Comparison of ENCODE assay signal across 10 cellular contexts in the genomic region with DNA sequence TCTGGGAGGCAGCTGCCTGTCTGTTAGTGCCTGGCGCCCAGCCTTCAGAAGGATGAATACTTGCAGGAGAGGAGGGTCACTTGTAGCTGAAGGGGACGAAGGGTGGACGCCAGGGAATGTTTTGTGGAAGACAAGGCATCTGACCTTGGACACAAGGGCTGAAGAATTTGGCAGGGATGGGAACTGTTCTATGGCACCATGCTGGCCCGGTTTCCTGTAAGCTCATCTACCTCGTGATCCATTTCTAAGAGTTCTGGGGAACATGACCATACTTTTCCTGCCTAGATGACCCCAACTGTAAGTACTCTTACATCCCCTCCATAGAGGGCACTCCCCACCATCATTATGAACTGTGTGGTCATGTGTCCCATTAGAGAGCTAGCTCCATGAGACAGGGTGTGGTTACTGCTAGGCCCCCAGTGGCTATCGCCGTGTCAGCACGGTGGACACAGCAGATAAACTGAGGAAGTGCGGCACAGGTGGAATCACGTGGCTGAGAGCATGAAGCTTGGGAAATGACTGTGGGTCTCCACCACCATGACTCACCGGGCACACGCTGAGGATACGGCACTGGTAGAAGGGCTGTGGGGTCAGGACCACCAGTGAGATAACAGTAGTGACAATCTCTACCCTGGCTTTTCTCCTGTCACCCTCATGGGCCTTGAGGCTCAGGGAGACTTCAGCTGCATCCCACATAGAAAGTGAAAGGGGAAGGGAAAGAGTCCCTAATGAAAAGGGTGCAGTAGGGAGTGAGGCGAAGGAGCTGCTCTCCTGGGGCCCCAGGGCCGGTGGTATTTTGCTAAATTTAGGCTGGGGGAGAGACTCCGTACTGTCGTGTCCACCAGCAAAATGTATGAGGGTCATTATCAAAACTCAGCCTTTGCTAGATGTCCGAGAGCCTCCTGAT.
DNase-seq lines count a peak whose midpoint lies in the region; ATAC-seq and TF ChIP-seq lines count a peak whose summit lies in the region.
"Had no signal": no experiment of that assay in that cellular context is flagged by ENCODE, and none has a peak within 500 bp of the region (broad histone marks: within the 10 kb centered on the region; RNA-seq: fewer than 3 reads in every experiment).

No MANE protein-coding gene starts in this region.

- H3K4me1 ChIP-seq in urinary bladder (ENCODE audit: insufficient read depth): no peaks in the 10 kb centered on the region

- H3K27ac Mint-ChIP-seq in activated T-cell treated with anti-CD3 and anti-CD28 coated beads, Interleukin-2, amount 50 U/mL, for 24 hours: peak overlapping the region; percentile 56

- peaks cover 24% of the 10 kb centered on the region for H3K4me1 Mint-ChIP-seq in activated T-cell treated with anti-CD3 and anti-CD28 coated beads, Interleukin-2, amount 50 U/mL, for 24 hours (ENCODE audit: low read depth)

- H3K27ac ChIP-seq in urinary bladder (ENCODE audit: low read depth): peak overlapping the region; percentile 30
- H3K27ac ChIP-seq: C4-2B, SK-N-MC had no signal

- 85% methylated on average over 18 of the region's 18 CpGs for WGBS in urinary bladder

- no peaks in the 10 kb centered on the region for H3K9me3 Mint-ChIP-seq in activated T-cell treated with anti-CD3 and anti-CD28 coated beads, Interleukin-2, amount 50 U/mL, for 24 hours

- H3K36me3 Mint-ChIP-seq in activated T-cell treated with anti-CD3 and anti-CD28 coated beads, Interleukin-2, amount 50 U/mL, for 24 hours (ENCODE audit: low read depth): peaks cover 90% of the 10 kb centered on the region

- TF ChIP-seq POLR2A in erythroblast (IDR thresholded peaks at IDR 0.05; ENCODE audit: low read length): no peak

- H3K36me3 ChIP-seq in urinary bladder (ENCODE audit: insufficient read depth): no peaks in the 10 kb centered on the region

- no peaks in the 10 kb centered on the region for H3K27me3 Mint-ChIP-seq in activated T-cell treated with anti-CD3 and anti-CD28 coated beads, Interleukin-2, amount 50 U/mL, for 24 hours

- peak; percentile 20 for ATAC-seq in HG03135 (IDR thresholded peaks at IDR 0.05; ENCODE audit: unreplicated experiment)

- no peak overlapping the region for H3K4me3 ChIP-seq in urinary bladder (ENCODE audit: low read depth, low read length)
- H3K4me3 ChIP-seq: SK-N-MC had no signal

- no peak overlapping the region for H3K4me3 Mint-ChIP-seq in activated T-cell treated with anti-CD3 and anti-CD28 coated beads, Interleukin-2, amount 50 U/mL, for 24 hours

- no peak for DNase-seq in activated T-cell treated with anti-CD3 and anti-CD28 coated beads, Interleukin-2, amount 50 U/mL, for 24 hours
- DNase-seq in activated T-cell treated with anti-CD3 and anti-CD28 coated beads, Interleukin-2, amount 50 U/mL, for 48 hours: no peak
- DNase-seq in erythroblast (lab: John Stamatoyannopoulos, UW): peak; percentile 78 to 84
- DNase-seq in COLO829 (ENCODE audit: low spot score): no peak
- no peak for DNase-seq in inferior parietal cortex (ENCODE audit: extremely low spot score)
- no peak for DNase-seq in NCI-H748 treated with DMSO at 0.1 percent for 48 hours (lab: John Stamatoyannopoulos, UW)

Comparison
In these comparisons a context has a peak if more than half of its experiments do, and no peak if none do; other contexts are left out.
1. DNase-seq: peak in erythroblast (2 of 2); none in activated T-cell treated with anti-CD3 and anti-CD28 coated beads, Interleukin-2, amount 50 U/mL, for 24 hours (single experiment), activated T-cell treated with anti-CD3 and anti-CD28 coated beads, Interleukin-2, amount 50 U/mL, for 48 hours (0 of 2), COLO829 (single experiment), inferior parietal cortex (single experiment) and NCI-H748 treated with DMSO at 0.1 percent for 48 hours (single experiment).